Comparison of ENCODE assay signal across 8 cellular contexts in the genomic region with DNA sequence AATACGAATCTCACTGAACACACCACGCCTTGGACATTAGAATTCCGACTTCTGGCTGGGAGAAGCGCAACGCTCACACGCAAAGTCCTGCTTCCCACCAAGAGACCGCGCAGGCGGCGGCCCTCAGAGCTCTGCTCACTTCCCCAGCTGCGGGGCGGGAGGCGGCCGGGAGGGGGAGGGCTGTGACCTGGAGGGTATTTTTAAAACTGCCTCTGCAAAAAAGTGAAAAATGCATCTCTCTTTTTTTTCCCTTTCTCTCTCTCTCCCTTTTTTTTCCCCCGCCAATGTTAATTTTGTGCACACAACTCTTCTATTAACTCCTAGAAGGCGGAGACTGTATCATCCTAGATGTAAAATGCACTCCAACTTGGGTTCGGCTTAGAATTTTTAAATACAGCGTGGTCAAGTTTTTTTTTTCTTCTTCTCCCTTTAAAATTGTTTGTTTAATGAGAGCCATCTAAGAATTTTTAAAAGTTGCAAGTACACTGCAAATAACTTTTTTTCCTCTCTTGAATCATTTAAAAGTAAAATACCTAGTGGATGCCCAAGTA.
DNase-seq lines count a peak whose midpoint lies in the region; ATAC-seq and TF ChIP-seq lines count a peak whose summit lies in the region.

No MANE protein-coding gene starts in this region.

- CTCF ChIA-PET in activated CD4-positive, alpha-beta T cell treated with anti-CD3 and anti-CD28 coated beads, Interleukin-2, amount 10 ng/mL, durations not matched to agents 7 days and 5 days (lab: Charles Lee), result interaction anchor here (0.7 to 1.7 kb wide), 10 partner anchors 11 to 263 kb away, joined by 3 to 5 read pairs (median 3); no protein-coding TSS in a partner anchor
- CTCF ChIA-PET in PC-3 (lab: Charles Lee), result interaction anchor here (0.5 to 1.5 kb wide), 4 partner anchors 50 to 264 kb away, joined by 3 to 8 read pairs (median 3); no protein-coding TSS in a partner anchor

- H3K36me3 ChIP-seq in PC-3 (ENCODE audit: low read depth, low read length), result no peaks in the 10 kb centered on the region
- no peaks in the 10 kb centered on the region for H3K36me3 ChIP-seq in duodenal mucosa (ENCODE audit: control insufficient read depth in 1 of 2, insufficient read depth in 2 of 2, low read length in 2 of 2)
- H3K36me3 ChIP-seq in mucosa of stomach (ENCODE audit: control insufficient read depth, insufficient read depth, low read length), result no peaks in the 10 kb centered on the region

- H3K4me3 Mint-ChIP-seq in activated CD4-positive, alpha-beta T cell treated with anti-CD3 and anti-CD28 coated beads, Interleukin-2, amount 10 ng/mL, durations not matched to agents 7 days and 5 days, result peak overlapping the region; percentile 77

- H3K4me1 Mint-ChIP-seq in activated CD4-positive, alpha-beta T cell treated with anti-CD3 and anti-CD28 coated beads, Interleukin-2, amount 10 ng/mL, durations not matched to agents 7 days and 5 days, result peaks cover 41% of the 10 kb centered on the region

- no peaks in the 10 kb centered on the region for H3F3A ChIP-seq in PC-3 (ENCODE audit: low read length, unreplicated experiment)

- DNase-seq in activated CD4-positive, alpha-beta T cell treated with anti-CD3 and anti-CD28 coated beads, Interleukin-2, amount 10 ng/mL, durations not matched to agents 7 days and 5 days, result no peak
- DNase-seq in activated CD4-positive, alpha-beta T cell treated with anti-CD3 and anti-CD28 coated beads, Interleukin-2, amount 50 U/mL, for 48 hours, result no peak
- DNase-seq in PC-3 (no peak), putamen (ENCODE audit: low spot score) (no peak), inferior parietal cortex (ENCODE audit: extremely low spot score) (no peak)

- H3K9ac ChIP-seq in PC-3 (ENCODE audit: low read length), result peak overlapping the region; percentile 73
- H3K9ac ChIP-seq in duodenal mucosa (ENCODE audit: low read depth in 1 of 2, low read length in 2 of 2), result peak overlapping the region; percentile 73 to 86
- peak overlapping the region; percentile 84 for H3K9ac ChIP-seq in mucosa of stomach (ENCODE audit: low read length)

- BruUV-seq in PC-3 (replicated peaks; lab: Mats Ljungman, UMichigan), result no TSS peak

- H3K9me3 Mint-ChIP-seq in activated CD4-positive, alpha-beta T cell treated with anti-CD3 and anti-CD28 coated beads, Interleukin-2, amount 10 ng/mL, durations not matched to agents 7 days and 5 days, result peaks cover 10% of the 10 kb centered on the region

- no peak for TF ChIP-seq CTCF in PC-3 (conservative IDR thresholded peaks at IDR 0.05; ENCODE audit: low read depth, low read length)

- H3K79me2 ChIP-seq in PC-3 (ENCODE audit: low read length), result no peaks in the 10 kb centered on the region

- H3K9me3 ChIP-seq in PC-3 (ENCODE audit: low read length) (no peaks in the 10 kb centered on the region), duodenal mucosa (ENCODE audit: control insufficient read depth in 1 of 2, low read length in 2 of 2) (peaks cover 0 to 5% of the 10 kb centered on the region in 2 donors), mucosa of stomach (ENCODE audit: control insufficient read depth, low read length) (no peaks in the 10 kb centered on the region)

- H3K4me1 ChIP-seq in PC-3 (ENCODE audit: insufficient read depth, low read length) (peaks cover 15% of the 10 kb centered on the region), duodenal mucosa (ENCODE audit: control insufficient read depth in 1 of 2, insufficient read depth in 2 of 2, low read length in 2 of 2) (peaks cover 9 to 10% of the 10 kb centered on the region in 2 donors), mucosa of stomach (ENCODE audit: control insufficient read depth, insufficient read depth, low read length) (peaks cover 9% of the 10 kb centered on the region)

- peak overlapping the region; percentile 95 for H3K27ac Mint-ChIP-seq in activated CD4-positive, alpha-beta T cell treated with anti-CD3 and anti-CD28 coated beads, Interleukin-2, amount 10 ng/mL, durations not matched to agents 7 days and 5 days

- intact Hi-C loops in PC-3 (cut with micrococcal nuclease), result loop anchor here (1.0 to 5.0 kb wide), 6 partner anchors 26 to 266 kb away; no protein-coding TSS in a partner anchor

- POLR2A ChIA-PET in activated CD4-positive, alpha-beta T cell treated with anti-CD3 and anti-CD28 coated beads, Interleukin-2, amount 10 ng/mL, durations not matched to agents 7 days and 5 days (lab: Charles Lee), result no interaction called here
- POLR2A ChIA-PET in PC-3 (lab: Charles Lee; ENCODE audit: unreplicated experiment), result interaction anchor here (0.6 to 1.4 kb wide), 2 partner anchors 69 to 152 kb away, joined by 5 to 12 read pairs; no protein-coding TSS in a partner anchor

- peaks cover 2% of the 10 kb centered on the region for H3K27me3 Mint-ChIP-seq in activated CD4-positive, alpha-beta T cell treated with anti-CD3 and anti-CD28 coated beads, Interleukin-2, amount 10 ng/mL, durations not matched to agents 7 days and 5 days

- peak overlapping the region; percentile 82 for H2AFZ ChIP-seq in PC-3 (ENCODE audit: low read length)

- peak overlapping the region; percentile 61 for H3K27ac ChIP-seq in PC-3 (ENCODE audit: low read length)
- peak overlapping the region; percentile 99 for H3K27ac ChIP-seq in duodenal mucosa (ENCODE audit: low read depth, low read length)

- no peaks in the 10 kb centered on the region for H4K20me1 ChIP-seq in PC-3 (ENCODE audit: low read length)

- H3K4me3 ChIP-seq in PC-3 (ENCODE audit: low read length), result peak overlapping the region; percentile 72
- peak overlapping the region; percentile 80 to 83 for H3K4me3 ChIP-seq in duodenal mucosa (ENCODE audit: low read depth in 1 of 2, low read length in 2 of 2)
- H3K4me3 ChIP-seq in mucosa of stomach (ENCODE audit: low read length), result peak overlapping the region; percentile 48

- ATAC-seq in HG02759 (IDR thresholded peaks at IDR 0.05; ENCODE audit: unreplicated experiment), result peak; percentile 35
- ATAC-seq in PC-3, result no peak; the same call in 1 of the 2 replicates

- H3K27me3 ChIP-seq in PC-3 (ENCODE audit: low read length), result no peaks in the 10 kb centered on the region
- H3K27me3 ChIP-seq in duodenal mucosa (ENCODE audit: control insufficient read depth in 1 of 2, insufficient read depth in 2 of 2, low read length in 2 of 2), result no peaks in the 10 kb centered on the region
- H3K27me3 ChIP-seq in mucosa of stomach (ENCODE audit: control insufficient read depth, insufficient read depth, low read length), result no peaks in the 10 kb centered on the region

- H3K4me2 ChIP-seq in PC-3 (ENCODE audit: low read length), result peak overlapping the region; percentile 89

- H3K9me2 ChIP-seq in PC-3 (replicated peaks; ENCODE audit: low read length), result no peaks in the 10 kb centered on the region

- H3K36me3 Mint-ChIP-seq in activated CD4-positive, alpha-beta T cell treated with anti-CD3 and anti-CD28 coated beads, Interleukin-2, amount 10 ng/mL, durations not matched to agents 7 days and 5 days (ENCODE audit: low read depth), result peaks cover 2% of the 10 kb centered on the region
